1 cellular context compared by ENCODE assay signal in genomic region chr14:77603654-77604270, GRCh38.
TF ChIP-seq lines count a peak whose summit lies in the region.

No MANE protein-coding gene starts in this region.

TF ChIP-seq in K562, 482 proteins besides CTCF, POLR2A, EP300 and RAD21 (continued from another document):
- TF ChIP-seq TFE3 (CRISPR knock-in tag; IDR thresholded peaks at IDR 0.05) = peak; percentile 51; the same call in 1 of the 2 replicates
- TF ChIP-seq ZFP36 (IDR thresholded peaks at IDR 0.05; ENCODE audit: low read depth, low read length, partially characterized antibody) = no peak
- peak in 1 of 2 experiments; percentile 27; a peak in 1 of 4 replicates for TF ChIP-seq FOXK2 (conservative IDR thresholded peaks at IDR 0.05 in 1 of 2, IDR thresholded peaks at IDR 0.05 in 1 of 2; ENCODE audit: low read depth in 2 of 2)
- peak; percentile 72 for TF ChIP-seq L3MBTL2 (IDR thresholded peaks at IDR 0.05)
- TF ChIP-seq USF2 (CRISPR knock-in tag; IDR thresholded peaks at IDR 0.05) = peak; percentile 39
- TF ChIP-seq PYGO2 (tag; IDR thresholded peaks at IDR 0.05) = no peak
- TF ChIP-seq, protein P1, sequence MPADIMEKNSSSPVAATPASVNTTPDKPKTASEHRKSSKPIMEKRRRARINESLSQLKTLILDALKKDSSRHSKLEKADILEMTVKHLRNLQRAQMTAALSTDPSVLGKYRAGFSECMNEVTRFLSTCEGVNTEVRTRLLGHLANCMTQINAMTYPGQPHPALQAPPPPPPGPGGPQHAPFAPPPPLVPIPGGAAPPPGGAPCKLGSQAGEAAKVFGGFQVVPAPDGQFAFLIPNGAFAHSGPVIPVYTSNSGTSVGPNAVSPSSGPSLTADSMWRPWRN (IDR thresholded peaks at IDR 0.05; ENCODE audit: low read depth) = no peak
- peak; percentile 77 for TF ChIP-seq MAX (CRISPR knock-in tag; IDR thresholded peaks at IDR 0.05)
- TF ChIP-seq MYC (IDR thresholded peaks at IDR 0.05; ENCODE audit: low read depth, low read length) = peak; percentile 57
- no peak for TF ChIP-seq MYC (CRISPR knock-in tag; IDR thresholded peaks at IDR 0.05; ENCODE audit: borderline replicate concordance, low read depth)
- TF ChIP-seq TEAD4 (IDR thresholded peaks at IDR 0.05; ENCODE audit: low read length) = peak; percentile 41; the same call in 1 of the 2 replicates
- no peak for TF ChIP-seq TEAD4 (CRISPR knock-in tag; IDR thresholded peaks at IDR 0.05; ENCODE audit: borderline replicate concordance)
